ENCODE assay signal across 1 cellular context in genomic region chr5:140926211-140926902, GRCh38.
TF ChIP-seq lines count a peak whose summit lies in the region.

PCDHAC1 (plus strand) TSS chr5:140926299; CDS start chr5:140926893, 594 bp downstream.

TF ChIP-seq in HEK293, 187 proteins besides CTCF, POLR2A, EP300 and RAD21 (continued from another document):
- peak; percentile 70; the same call in 1 of the 2 replicates for TF ChIP-seq ZBTB10 (tag by site-specific recombination; IDR thresholded peaks at IDR 0.05)
- TF ChIP-seq ZNF600 (tag by site-specific recombination; IDR thresholded peaks at IDR 0.05) = peak; percentile 92
- TF ChIP-seq REST (tag by site-specific recombination; IDR thresholded peaks at IDR 0.05) = 0 out of 2 replicates have a peak, but pooled peaks have one; percentile 22
- no peak for TF ChIP-seq ZNF843 (tag by site-specific recombination; IDR thresholded peaks at IDR 0.05)
- TF ChIP-seq ZNF548 (tag by site-specific recombination; IDR thresholded peaks at IDR 0.05) = no peak; the same call in 1 of the 2 replicates
- no peak for TF ChIP-seq ZNF280C (tag by site-specific recombination; IDR thresholded peaks at IDR 0.05)
- peak; percentile 57 for TF ChIP-seq SP2 (tag by site-specific recombination; IDR thresholded peaks at IDR 0.05)
- peak; percentile 35; the same call in 1 of the 2 replicates for TF ChIP-seq SP7 (tag by site-specific recombination; IDR thresholded peaks at IDR 0.05)
- TF ChIP-seq ZEB2 (tag by site-specific recombination; IDR thresholded peaks at IDR 0.05) = 0 out of 2 replicates have a peak, but pooled peaks have one; percentile 31
- peak; percentile 82 for TF ChIP-seq ZBTB8A (tag by site-specific recombination; IDR thresholded peaks at IDR 0.05)
- TF ChIP-seq KLF17 (tag by site-specific recombination; IDR thresholded peaks at IDR 0.05) = peak; percentile 64; the same call in 1 of the 2 replicates
- peak; percentile 4; the same call in 1 of the 2 replicates for TF ChIP-seq ZNF654 (tag by site-specific recombination; IDR thresholded peaks at IDR 0.05; ENCODE audit: low read depth)
- peak; percentile 73 for TF ChIP-seq ZBTB26 (tag by site-specific recombination; optimal IDR thresholded peaks at IDR 0.05)
- peak; percentile 96 for TF ChIP-seq ZNF660 (tag by site-specific recombination; IDR thresholded peaks at IDR 0.05)
- TF ChIP-seq KLF1 (tag by site-specific recombination; IDR thresholded peaks at IDR 0.05) = peak; percentile 91
- peak; percentile 69; the same call in 1 of the 2 replicates for TF ChIP-seq ZNF501 (tag by site-specific recombination; IDR thresholded peaks at IDR 0.05)
- peak; percentile 69; the same call in 1 of the 2 replicates for TF ChIP-seq ZNF777 (tag by site-specific recombination; IDR thresholded peaks at IDR 0.05; ENCODE audit: borderline replicate concordance)
- TF ChIP-seq ZNF2 (tag by site-specific recombination; IDR thresholded peaks at IDR 0.05) = peak; percentile 90
- TF ChIP-seq ZNF76 (tag by site-specific recombination; IDR thresholded peaks at IDR 0.05; ENCODE audit: borderline replicate concordance, low read depth) = 0 out of 2 replicates have a peak, but pooled peaks have one; percentile 15
- TF ChIP-seq ZNF830 (tag by site-specific recombination; IDR thresholded peaks at IDR 0.05; ENCODE audit: low read depth) = no peak
- TF ChIP-seq ZFP37 (tag by site-specific recombination; IDR thresholded peaks at IDR 0.05) = peak; percentile 89; the same call in 1 of the 2 replicates
- TF ChIP-seq ZNF132 (tag by site-specific recombination; IDR thresholded peaks at IDR 0.05; ENCODE audit: borderline replicate concordance) = no peak
- TF ChIP-seq ZNF692 (tag by site-specific recombination; IDR thresholded peaks at IDR 0.05) = peak; percentile 74
- TF ChIP-seq PBX3 (CRISPR knock-in tag; IDR thresholded peaks at IDR 0.05) = peak; percentile 18; the same call in 1 of the 2 replicates
- TF ChIP-seq ZBTB17 (tag by site-specific recombination; IDR thresholded peaks at IDR 0.05) = peak; percentile 89
- TF ChIP-seq ZFHX2 (tag by site-specific recombination; conservative IDR thresholded peaks at IDR 0.05) = peak; percentile 19; the same call in 1 of the 2 replicates
- TF ChIP-seq ZNF324 (tag by site-specific recombination; IDR thresholded peaks at IDR 0.05) = 0 out of 2 replicates have a peak, but pooled peaks have one; percentile 24
- 0 out of 2 replicates have a peak, but pooled peaks have one; percentile 33 for TF ChIP-seq ZNF121 (tag by site-specific recombination; IDR thresholded peaks at IDR 0.05)
- TF ChIP-seq ZBTB48 (tag by site-specific recombination; IDR thresholded peaks at IDR 0.05) = no peak
- peak; percentile 19; the same call in 1 of the 2 replicates for TF ChIP-seq ZNF629 (tag by site-specific recombination; IDR thresholded peaks at IDR 0.05)
- TF ChIP-seq ZBTB20 (tag by site-specific recombination; IDR thresholded peaks at IDR 0.05) = peak; percentile 49; the same call in 1 of the 2 replicates
- peak; percentile 60 for TF ChIP-seq SP3 (tag by site-specific recombination; IDR thresholded peaks at IDR 0.05)
- TF ChIP-seq ZNF184 (tag by site-specific recombination; IDR thresholded peaks at IDR 0.05) = no peak
- TF ChIP-seq ZNF280D (tag by site-specific recombination; IDR thresholded peaks at IDR 0.05) = 0 out of 2 replicates have a peak, but pooled peaks have one; percentile 16
